ENCODE assay signal across 8 cellular contexts in genomic region chr12:18430425-18431048, GRCh38.
DNase-seq lines count a peak whose midpoint lies in the region; ATAC-seq and TF ChIP-seq lines count a peak whose summit lies in the region.

No MANE protein-coding gene starts in this region.

- peak; percentile 15 to 59 for DNase-seq in NCI-H446 (lab: John Stamatoyannopoulos, UW)
- no peak for DNase-seq in NCI-H446 treated with DMSO at 0.1 percent for 48 hours (lab: John Stamatoyannopoulos, UW)
- peak in 1 of 2 experiments; percentile 39 for DNase-seq in PC-9
- no peak for DNase-seq in esophagus squamous epithelium (lab: John Stamatoyannopoulos, UW)
- DNase-seq in neural progenitor cell (ENCODE audit: low spot score) = peak; percentile 80
- no peak for DNase-seq in natural killer cell

- H3K27me3 ChIP-seq in PC-9 (ENCODE audit: insufficient read depth, low read depth) (no peaks in the 10 kb centered on the region), esophagus squamous epithelium (no peaks in the 10 kb centered on the region), neural progenitor cell (no peaks in the 10 kb centered on the region)

- H4K20me1 ChIP-seq in PC-9 (ENCODE audit: insufficient read depth) = no peaks in the 10 kb centered on the region
- no peaks in the 10 kb centered on the region for H4K20me1 ChIP-seq in neural progenitor cell (ENCODE audit: low read depth)

- H3K9me3 Mint-ChIP-seq in neural progenitor cell = no peaks in the 10 kb centered on the region
- H3K9me3 Mint-ChIP-seq in natural killer cell = peaks cover 5 to 7% of the 10 kb centered on the region in 2 donors
- peaks cover 3% of the 10 kb centered on the region for H3K9me3 Mint-ChIP-seq in activated T-helper 17 cell treated with anti-CD3 and anti-CD28 coated beads, Interleukin-2, amount 50 U/mL, for 72 hours

- no peaks in the 10 kb centered on the region for H3K9me2 ChIP-seq in PC-9 (ENCODE audit: insufficient read depth)

- POLR2A ChIA-PET in PC-9 (lab: Charles Lee; ENCODE audit: unreplicated experiment) = no interaction called here

- H3K79me2 ChIP-seq in PC-9 (ENCODE audit: low read depth) (no peaks in the 10 kb centered on the region), neural progenitor cell (ENCODE audit: low read depth) (no peaks in the 10 kb centered on the region)

- H3F3A ChIP-seq in PC-9 (ENCODE audit: insufficient read depth, low read depth) = no peaks in the 10 kb centered on the region
- H3F3A ChIP-seq in neural progenitor cell (ENCODE audit: low read depth) = peaks cover 6% of the 10 kb centered on the region

- ATAC-seq in HG03060 (IDR thresholded peaks at IDR 0.05; ENCODE audit: low read depth, unreplicated experiment) (peak; percentile 79), natural killer cell (no peak)
- ATAC-seq in activated T-helper 17 cell treated with anti-CD3 and anti-CD28 coated beads, Interleukin-2, amount 50 U/mL, for 72 hours (replicated peaks) = no peak

- H3K9me3 ChIP-seq in PC-9 (ENCODE audit: insufficient read depth, low read depth) (no peaks in the 10 kb centered on the region), esophagus squamous epithelium (no peaks in the 10 kb centered on the region), neural progenitor cell (ENCODE audit: low read depth) (no peaks in the 10 kb centered on the region)

- intact Hi-C loops in PC-9 (cut with micrococcal nuclease; ENCODE audit: unreplicated experiment) (loop anchor here (1.0 kb wide), 2 partner anchors 431 to 756 kb away; no protein-coding TSS in a partner anchor), esophagus squamous epithelium (cut with DNase I) (no loop called here), natural killer cell (cut with micrococcal nuclease) (no loop called here)

- H3K4me2 ChIP-seq in PC-9 (no peak overlapping the region), neural progenitor cell (no peak overlapping the region)

- H3K27ac Mint-ChIP-seq in neural progenitor cell (no peak overlapping the region), natural killer cell (no peak overlapping the region)
- H3K27ac Mint-ChIP-seq in activated T-helper 17 cell treated with anti-CD3 and anti-CD28 coated beads, Interleukin-2, amount 50 U/mL, for 72 hours = no peak overlapping the region

- H3K4me3 ChIP-seq in PC-9 = no peak overlapping the region
- H3K4me3 ChIP-seq in esophagus squamous epithelium = no peak overlapping the region
- H3K4me3 ChIP-seq in neural progenitor cell = no peak overlapping the region

- H3K27ac ChIP-seq in PC-9 = no peak overlapping the region
- H3K27ac ChIP-seq in esophagus squamous epithelium = no peak overlapping the region
- no peak overlapping the region for H3K27ac ChIP-seq in neural progenitor cell

- H3K4me1 Mint-ChIP-seq in neural progenitor cell (peaks cover 14% of the 10 kb centered on the region), natural killer cell (no peaks in the 10 kb centered on the region)
- H3K4me1 Mint-ChIP-seq in activated T-helper 17 cell treated with anti-CD3 and anti-CD28 coated beads, Interleukin-2, amount 50 U/mL, for 72 hours = no peaks in the 10 kb centered on the region

- CTCF ChIA-PET in PC-9 (lab: Charles Lee) = interaction anchor here (2.3 kb wide), 1 partner anchor 756 kb away, joined by 11 read pairs; no protein-coding TSS in a partner anchor

- H3K4me1 ChIP-seq in PC-9 (replicated peaks; ENCODE audit: insufficient read depth) (peaks cover 3% of the 10 kb centered on the region), esophagus squamous epithelium (peaks cover 0 to 5% (median 0%) of the 10 kb centered on the region in 3 donors), neural progenitor cell (peaks cover 14% of the 10 kb centered on the region)

- TF ChIP-seq CTCF in PC-9 (conservative IDR thresholded peaks at IDR 0.05) = peak; percentile 84
- peak in 4 of 6 experiments; percentile 53 to 81 (median 64) for TF ChIP-seq CTCF in esophagus squamous epithelium (IDR thresholded peaks at IDR 0.05)
- peak; percentile 94 for TF ChIP-seq CTCF in neural progenitor cell (IDR thresholded peaks at IDR 0.05)
- no peak for TF ChIP-seq CTCF in natural killer cell (IDR thresholded peaks at IDR 0.05)

- TF ChIP-seq POLR2A in esophagus squamous epithelium (IDR thresholded peaks at IDR 0.05) = no peak

- H3K36me3 ChIP-seq in PC-9 (ENCODE audit: low read depth) (no peaks in the 10 kb centered on the region), esophagus squamous epithelium (no peaks in the 10 kb centered on the region), neural progenitor cell (no peaks in the 10 kb centered on the region)

- H3K4me3 Mint-ChIP-seq in neural progenitor cell (no peak overlapping the region), natural killer cell (no peak overlapping the region)
- H3K4me3 Mint-ChIP-seq in activated T-helper 17 cell treated with anti-CD3 and anti-CD28 coated beads, Interleukin-2, amount 50 U/mL, for 72 hours = no peak overlapping the region

- BruUV-seq in PC-9 (replicated peaks; lab: Mats Ljungman, UMichigan) = no TSS peak

- H3K36me3 Mint-ChIP-seq in neural progenitor cell (no peaks in the 10 kb centered on the region), natural killer cell (no peaks in the 10 kb centered on the region)
- no peaks in the 10 kb centered on the region for H3K36me3 Mint-ChIP-seq in activated T-helper 17 cell treated with anti-CD3 and anti-CD28 coated beads, Interleukin-2, amount 50 U/mL, for 72 hours (ENCODE audit: low read depth)

- H3K27me3 Mint-ChIP-seq in neural progenitor cell (ENCODE audit: insufficient read depth, low read depth) = no peaks in the 10 kb centered on the region
- no peaks in the 10 kb centered on the region for H3K27me3 Mint-ChIP-seq in natural killer cell (ENCODE audit: low read depth in 2 of 2)
- H3K27me3 Mint-ChIP-seq in activated T-helper 17 cell treated with anti-CD3 and anti-CD28 coated beads, Interleukin-2, amount 50 U/mL, for 72 hours = no peaks in the 10 kb centered on the region

- no peak overlapping the region for H3K9ac ChIP-seq in neural progenitor cell

- H2AFZ ChIP-seq in PC-9 = no peak overlapping the region
- H2AFZ ChIP-seq in neural progenitor cell (replicated peaks) = no peak overlapping the region

- 23 to 30% methylated on average over 3 of the region's 3 CpGs for WGBS in esophagus squamous epithelium, 2 donors

Comparison
In these comparisons a context has a peak if more than half of its experiments do, and no peak if none do; other contexts are left out.
1. DNase-seq: peak in NCI-H446 (2 of 2) and neural progenitor cell (single experiment); none in NCI-H446 treated with DMSO at 0.1 percent for 48 hours (single experiment), esophagus squamous epithelium (single experiment) and natural killer cell (single experiment).